Comparison of ENCODE assay signal across 3 cellular contexts in genomic region chr10:125907598-125907997, GRCh38. TPM values are rescaled to one million over a fixed set of nuclear protein-coding genes. Genes with fewer than 3 reads are reported as not detected.
"Had no signal": no experiment of that assay in that cellular context is flagged by ENCODE, and none has a peak within 500 bp of the region (broad histone marks: within the 10 kb centered on the region; RNA-seq: fewer than 3 reads in every experiment).

No MANE protein-coding gene starts in this region.

RNA-seq across cellular contexts. Expression of gene FANK1, which starts 11.2 kb away (rescaled TPM):
- total RNA-seq: activated CD8-positive, alpha-beta T cell treated with anti-CD3 and anti-CD28 coated beads, Interleukin-2, amount 10 ng/mL, durations not matched to agents 7 days and 5 days; activated T-helper 2 cell treated with anti-CD3 and anti-CD28 coated beads, Interferon-gamma antibody, Interleukin-2, Interleukin-4, amounts not matched to agents 10 μg/mL and 5 μg/mL and 100 μg/mL, durations not matched to agents 14 hours and 24 hours and 36 hours; ascending aorta had no signal
